In the genomic region with DNA sequence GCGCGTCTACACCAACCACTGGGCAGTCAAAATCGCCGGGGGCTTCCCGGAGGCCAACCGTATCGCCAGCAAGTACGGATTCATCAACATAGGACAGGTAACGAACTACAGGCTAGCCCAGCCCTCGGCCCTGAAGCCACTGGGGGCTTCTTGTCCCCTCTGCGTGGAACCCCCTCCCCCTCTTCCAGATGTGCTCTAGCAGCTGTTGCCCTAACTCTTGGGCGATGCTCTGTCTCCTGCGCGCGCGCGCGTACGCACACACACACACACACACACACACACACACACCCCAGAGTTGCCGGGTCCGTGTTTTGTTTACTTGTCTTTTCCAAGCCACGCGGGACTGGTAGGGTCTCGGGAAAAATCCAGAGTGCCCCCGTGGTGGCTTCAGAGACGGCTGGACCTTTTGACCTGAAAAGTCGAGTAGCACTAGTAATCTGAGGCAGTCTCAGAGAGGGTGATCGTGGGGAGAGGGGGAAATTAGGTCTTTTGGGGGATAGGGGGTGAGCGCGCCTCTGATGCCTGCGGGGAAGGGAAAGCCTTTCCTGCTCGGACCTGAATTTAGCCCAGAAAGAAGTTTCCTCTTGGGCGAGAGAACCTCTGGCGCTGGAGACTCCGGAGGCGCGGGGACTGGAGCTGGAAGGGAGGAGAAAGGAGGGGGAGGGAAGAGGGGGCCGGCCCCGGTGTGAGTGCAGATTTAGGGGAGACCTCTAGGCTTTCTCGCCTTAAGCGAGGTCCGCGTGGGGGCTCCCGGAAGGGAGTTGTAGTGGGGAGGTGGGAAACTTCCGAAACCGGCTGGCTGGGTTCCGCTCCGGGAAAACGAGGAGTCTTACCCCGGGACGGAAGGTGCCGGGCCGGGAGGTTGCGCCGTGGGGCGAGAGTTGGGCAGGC, we compare ENCODE assay signal across 9 cellular contexts. TPM values are rescaled to one million over a fixed set of nuclear protein-coding genes. Genes with fewer than 3 reads are reported as not detected.
A peak's percentile ranks its signal among the peaks of the same experiment; 100 is the strongest.
DNase-seq lines count a peak whose midpoint lies in the region; ATAC-seq and TF ChIP-seq lines count a peak whose summit lies in the region.
"Had no signal": no experiment of that assay in that cellular context is flagged by ENCODE, and none has a peak within 500 bp of the region (broad histone marks: within the 10 kb centered on the region; RNA-seq: fewer than 3 reads in every experiment).

No MANE protein-coding gene starts in this region.

- H3K36me3 Mint-ChIP-seq in dendritic cell treated with granulocyte-macrophage colony-stimulating factor and Interleukin-4, amounts not matched to agents 40 ng/mL and 50 ng/mL, for 4 days (ENCODE audit: low read depth), result peaks cover 23% of the 10 kb centered on the region

- DNase-seq in DMS53 (lab: John Stamatoyannopoulos, UW) (peak; percentile 43), DMS53 treated with DMSO at 0.1 percent for 48 hours (lab: John Stamatoyannopoulos, UW; ENCODE audit: unreplicated experiment) (no peak), WERI-Rb-1 (peak; percentile 17), right lobe of liver (peak; percentile 43 to 59 (median 48)), glomerular visceral epithelial cell (ENCODE audit: extremely low spot score) (no peak)
- DNase-seq in stimulated activated CD4-positive, alpha-beta T cell treated with anti-CD3 and anti-CD28 coated beads, Interleukin-4, amount 100 ng/mL, for 4 hours, result peak; percentile 25 to 30

- peak overlapping the region; percentile 87 for H3K27ac Mint-ChIP-seq in dendritic cell treated with granulocyte-macrophage colony-stimulating factor and Interleukin-4, amounts not matched to agents 40 ng/mL and 50 ng/mL, for 4 days

- H3K4me3 Mint-ChIP-seq in dendritic cell treated with granulocyte-macrophage colony-stimulating factor and Interleukin-4, amounts not matched to agents 40 ng/mL and 50 ng/mL, for 4 days, result peak overlapping the region; percentile 93

- WGBS in right lobe of liver (ENCODE audit: insufficient coverage, low coverage, low lambda C conversion rate, missing lambda C conversion rate), result 1% methylated on average over 39 of the region's 56 CpGs

- H3K4me3 ChIP-seq in WERI-Rb-1 (ENCODE audit: low read depth, low read length), result peak overlapping the region; percentile 95
- peak overlapping the region; percentile 78 to 91 (median 81) for H3K4me3 ChIP-seq in right lobe of liver

- TF ChIP-seq POLR2A in right lobe of liver (IDR thresholded peaks at IDR 0.05), result no peak

- H3K36me3 ChIP-seq in WERI-Rb-1 (peaks cover 3% of the 10 kb centered on the region; the same call in 1 of the 2 replicates), right lobe of liver (no peaks in the 10 kb centered on the region)

- no peak for TF ChIP-seq CTCF in WERI-Rb-1 (IDR thresholded peaks at IDR 0.05; ENCODE audit: low read depth, low read length)
- no peak for TF ChIP-seq CTCF in right lobe of liver (IDR thresholded peaks at IDR 0.05)

- ATAC-seq in right lobe of liver, result peak in 3 of 4 donors; percentile 3 to 18 (median 16)
- no peak for ATAC-seq in GM21619 (IDR thresholded peaks at IDR 0.05; ENCODE audit: unreplicated experiment)

- H3K27me3 Mint-ChIP-seq in dendritic cell treated with granulocyte-macrophage colony-stimulating factor and Interleukin-4, amounts not matched to agents 40 ng/mL and 50 ng/mL, for 4 days, result peaks cover 13% of the 10 kb centered on the region

- no peak overlapping the region for H3K27ac ChIP-seq in WERI-Rb-1
- H3K27ac ChIP-seq in right lobe of liver, result peak overlapping the region; percentile 68 to 93 (median 80)
- H3K27ac ChIP-seq: 22Rv1 had no signal

- peaks cover 0 to 5% (median 0%) of the 10 kb centered on the region in 4 donors for H3K4me1 ChIP-seq in right lobe of liver

- peaks cover 18% of the 10 kb centered on the region for H3K27me3 ChIP-seq in WERI-Rb-1 (ENCODE audit: insufficient read depth, low read depth, severe bottlenecking)
- no peaks in the 10 kb centered on the region for H3K27me3 ChIP-seq in right lobe of liver

- intact Hi-C loops in dendritic cell treated with granulocyte-macrophage colony-stimulating factor and Interleukin-4, amounts not matched to agents 40 ng/mL and 50 ng/mL, for 4 days (cut with micrococcal nuclease), result no loop called here
- intact Hi-C loops in right lobe of liver (cut with DNase I), result no loop called here

- H3K9me3 Mint-ChIP-seq in dendritic cell treated with granulocyte-macrophage colony-stimulating factor and Interleukin-4, amounts not matched to agents 40 ng/mL and 50 ng/mL, for 4 days, result no peaks in the 10 kb centered on the region

- peaks cover 45% of the 10 kb centered on the region for H3K4me1 Mint-ChIP-seq in dendritic cell treated with granulocyte-macrophage colony-stimulating factor and Interleukin-4, amounts not matched to agents 40 ng/mL and 50 ng/mL, for 4 days (ENCODE audit: low read depth)

- H3K9me3 ChIP-seq in WERI-Rb-1 (ENCODE audit: severe bottlenecking), result no peaks in the 10 kb centered on the region
- no peaks in the 10 kb centered on the region for H3K9me3 ChIP-seq in right lobe of liver

RNA-seq across cellular contexts. Expression of gene PCSK5, which starts 1.0 kb away (rescaled TPM):
- total RNA-seq in right lobe of liver, result 1 to 10 TPM; 1.4 to 5.8 (median 3.5) TPM

Comparison
In these comparisons a context has a peak if more than half of its experiments do, and no peak if none do; other contexts are left out.
1. DNase-seq: peak in DMS53 (single experiment), WERI-Rb-1 (single experiment), right lobe of liver (3 of 3) and stimulated activated CD4-positive, alpha-beta T cell treated with anti-CD3 and anti-CD28 coated beads, Interleukin-4, amount 100 ng/mL, for 4 hours (2 of 2); none in DMS53 treated with DMSO at 0.1 percent for 48 hours (single experiment) and glomerular visceral epithelial cell (single experiment).